Comparison of ENCODE assay signal across 1 cellular context in genomic region chr5:139670369-139671095, GRCh38.
TF ChIP-seq lines count a peak whose summit lies in the region.

No MANE protein-coding gene starts in this region.

TF ChIP-seq in K562, 482 proteins besides CTCF, POLR2A, EP300 and RAD21 (continued from another document):
- TF ChIP-seq, protein P1, sequence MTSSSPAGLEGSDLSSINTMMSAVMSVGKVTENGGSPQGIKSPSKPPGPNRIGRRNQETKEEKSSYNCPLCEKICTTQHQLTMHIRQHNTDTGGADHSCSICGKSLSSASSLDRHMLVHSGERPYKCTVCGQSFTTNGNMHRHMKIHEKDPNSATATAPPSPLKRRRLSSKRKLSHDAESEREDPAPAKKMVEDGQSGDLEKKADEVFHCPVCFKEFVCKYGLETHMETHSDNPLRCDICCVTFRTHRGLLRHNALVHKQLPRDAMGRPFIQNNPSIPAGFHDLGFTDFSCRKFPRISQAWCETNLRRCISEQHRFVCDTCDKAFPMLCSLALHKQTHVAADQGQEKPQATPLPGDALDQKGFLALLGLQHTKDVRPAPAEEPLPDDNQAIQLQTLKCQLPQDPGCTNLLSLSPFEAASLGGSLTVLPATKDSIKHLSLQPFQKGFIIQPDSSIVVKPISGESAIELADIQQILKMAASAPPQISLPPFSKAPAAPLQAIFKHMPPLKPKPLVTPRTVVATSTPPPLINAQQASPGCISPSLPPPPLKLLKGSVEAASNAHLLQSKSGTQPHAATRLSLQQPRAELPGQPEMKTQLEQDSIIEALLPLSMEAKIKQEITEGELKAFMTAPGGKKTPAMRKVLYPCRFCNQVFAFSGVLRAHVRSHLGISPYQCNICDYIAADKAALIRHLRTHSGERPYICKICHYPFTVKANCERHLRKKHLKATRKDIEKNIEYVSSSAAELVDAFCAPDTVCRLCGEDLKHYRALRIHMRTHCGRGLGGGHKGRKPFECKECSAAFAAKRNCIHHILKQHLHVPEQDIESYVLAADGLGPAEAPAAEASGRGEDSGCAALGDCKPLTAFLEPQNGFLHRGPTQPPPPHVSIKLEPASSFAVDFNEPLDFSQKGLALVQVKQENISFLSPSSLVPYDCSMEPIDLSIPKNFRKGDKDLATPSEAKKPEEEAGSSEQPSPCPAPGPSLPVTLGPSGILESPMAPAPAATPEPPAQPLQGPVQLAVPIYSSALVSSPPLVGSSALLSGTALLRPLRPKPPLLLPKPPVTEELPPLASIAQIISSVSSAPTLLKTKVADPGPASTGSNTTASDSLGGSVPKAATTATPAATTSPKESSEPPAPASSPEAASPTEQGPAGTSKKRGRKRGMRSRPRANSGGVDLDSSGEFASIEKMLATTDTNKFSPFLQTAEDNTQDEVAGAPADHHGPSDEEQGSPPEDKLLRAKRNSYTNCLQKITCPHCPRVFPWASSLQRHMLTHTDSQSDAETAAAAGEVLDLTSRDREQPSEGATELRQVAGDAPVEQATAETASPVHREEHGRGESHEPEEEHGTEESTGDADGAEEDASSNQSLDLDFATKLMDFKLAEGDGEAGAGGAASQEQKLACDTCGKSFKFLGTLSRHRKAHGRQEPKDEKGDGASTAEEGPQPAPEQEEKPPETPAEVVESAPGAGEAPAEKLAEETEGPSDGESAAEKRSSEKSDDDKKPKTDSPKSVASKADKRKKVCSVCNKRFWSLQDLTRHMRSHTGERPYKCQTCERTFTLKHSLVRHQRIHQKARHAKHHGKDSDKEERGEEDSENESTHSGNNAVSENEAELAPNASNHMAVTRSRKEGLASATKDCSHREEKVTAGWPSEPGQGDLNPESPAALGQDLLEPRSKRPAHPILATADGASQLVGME (CRISPR knock-in tag; IDR thresholded peaks at IDR 0.05) = 0 out of 2 replicates have a peak, but pooled peaks have one; percentile 83
- TF ChIP-seq ZNF23 (CRISPR knock-in tag; IDR thresholded peaks at IDR 0.05) = no peak
- TF ChIP-seq OTX1 (CRISPR knock-in tag; IDR thresholded peaks at IDR 0.05) = peak; percentile 62; the same call in 1 of the 2 replicates
- TF ChIP-seq FIP1L1 (IDR thresholded peaks at IDR 0.05; ENCODE audit: low read depth, low read length, poor library complexity, severe bottlenecking) = no peak
- TF ChIP-seq NR4A1 (CRISPR knock-in tag; IDR thresholded peaks at IDR 0.05) = no peak
- TF ChIP-seq NR4A1 (tag; IDR thresholded peaks at IDR 0.05) = peak; percentile 63
- TF ChIP-seq ERF (CRISPR knock-in tag; IDR thresholded peaks at IDR 0.05) = peak; percentile 54; the same call in 1 of the 2 replicates
- TF ChIP-seq ILF3 (IDR thresholded peaks at IDR 0.05; ENCODE audit: borderline replicate concordance) = no peak
- TF ChIP-seq PTRF (tag; IDR thresholded peaks at IDR 0.05) = no peak
- TF ChIP-seq NCOA1 (IDR thresholded peaks at IDR 0.05; ENCODE audit: low read depth) = no peak
- TF ChIP-seq CBX1 (IDR thresholded peaks at IDR 0.05; ENCODE audit: low read depth) = no peak
- no peak for TF ChIP-seq TOE1 (IDR thresholded peaks at IDR 0.05; ENCODE audit: borderline replicate concordance)
- TF ChIP-seq TOE1 (CRISPR knock-in tag; IDR thresholded peaks at IDR 0.05; ENCODE audit: borderline replicate concordance, low read depth) = no peak
- no peak for TF ChIP-seq HSF4 (CRISPR knock-in tag; IDR thresholded peaks at IDR 0.05; ENCODE audit: borderline replicate concordance)
- no peak for TF ChIP-seq SMAD1 (IDR thresholded peaks at IDR 0.05; ENCODE audit: low read depth, low read length, partially characterized antibody)
- TF ChIP-seq ARID3B (CRISPR knock-in tag; IDR thresholded peaks at IDR 0.05; ENCODE audit: borderline replicate concordance) = peak; percentile 60; the same call in 1 of the 2 replicates
- TF ChIP-seq ZNF324 (CRISPR knock-in tag; IDR thresholded peaks at IDR 0.05) = peak; percentile 56; the same call in 1 of the 2 replicates
- no peak for TF ChIP-seq CREB1 (IDR thresholded peaks at IDR 0.05)
- no peak; the same call in 1 of the 2 replicates for TF ChIP-seq CREB1 (CRISPR knock-in tag; IDR thresholded peaks at IDR 0.05)
- 0 out of 2 replicates have a peak, but pooled peaks have one; percentile 11 for TF ChIP-seq ELF4 (CRISPR knock-in tag; IDR thresholded peaks at IDR 0.05)
- no peak for TF ChIP-seq COPS2 (conservative IDR thresholded peaks at IDR 0.05)
- no peak for TF ChIP-seq FOS (IDR thresholded peaks at IDR 0.05; ENCODE audit: extremely low read depth, insufficient read length)
- TF ChIP-seq ZNF592 (IDR thresholded peaks at IDR 0.05) = peak; percentile 1; the same call in 1 of the 2 replicates
